In genomic region chr15:43912991-43913927, GRCh38 we compare ENCODE assay signal across 8 cellular contexts.
A peak's percentile ranks its signal among the peaks of the same experiment; 100 is the strongest.
DNase-seq lines count a peak whose midpoint lies in the region; ATAC-seq, FAIRE-seq and TF ChIP-seq lines count a peak whose summit lies in the region.

No MANE protein-coding gene starts in this region.

- 39 to 40% methylated on average over 4 of the region's 4 CpGs for WGBS in esophagus squamous epithelium, 2 donors

- H3K27me3 ChIP-seq in bronchial epithelial cell (ENCODE audit: control insufficient read depth, insufficient read depth, low read length) = no peaks in the 10 kb centered on the region
- H3K27me3 ChIP-seq in esophagus squamous epithelium = peaks cover 0 to 8% (median 0%) of the 10 kb centered on the region in 4 donors

- no peaks in the 10 kb centered on the region for H3K9me3 ChIP-seq in esophagus squamous epithelium

- no peak for TF ChIP-seq CTCF in bronchial epithelial cell (IDR thresholded peaks at IDR 0.05; ENCODE audit: insufficient read depth, low read length, severe bottlenecking)
- TF ChIP-seq CTCF in esophagus squamous epithelium (IDR thresholded peaks at IDR 0.05) = no peak

- ATAC-seq in HG03442 (IDR thresholded peaks at IDR 0.05; ENCODE audit: unreplicated experiment) (no peak), HG03196 (IDR thresholded peaks at IDR 0.05; ENCODE audit: unreplicated experiment) (no peak)

- H3K4me3 ChIP-seq in bronchial epithelial cell (ENCODE audit: low read depth, low read length) = no peak overlapping the region
- H3K4me3 ChIP-seq in esophagus squamous epithelium = no peak overlapping the region

- H3K4me1 ChIP-seq in esophagus squamous epithelium = no peaks in the 10 kb centered on the region

- intact Hi-C loops in esophagus squamous epithelium (cut with DNase I) = no loop called here

- FAIRE-seq in bronchial epithelial cell (lab: Jason Lieb, UNC) = peak; percentile 98

- H3K27ac ChIP-seq in esophagus squamous epithelium = no peak overlapping the region

- DNase-seq in A172 (ENCODE audit: low spot score) (peak; percentile 98), HPDE6-E6E7 (ENCODE audit: extremely low spot score) (peak; percentile 86), bronchial epithelial cell (ENCODE audit: low read depth) (peak; percentile 97), left kidney (ENCODE audit: low read depth, low spot score) (peak; percentile 92), esophagus squamous epithelium (lab: John Stamatoyannopoulos, UW) (no peak), germinal center (ENCODE audit: low spot score) (no peak)

- no peaks in the 10 kb centered on the region for H3K36me3 ChIP-seq in bronchial epithelial cell (ENCODE audit: control insufficient read depth, insufficient read depth, low read length)
- H3K36me3 ChIP-seq in esophagus squamous epithelium = no peaks in the 10 kb centered on the region

- TF ChIP-seq POLR2A in esophagus squamous epithelium (IDR thresholded peaks at IDR 0.05) = no peak

Comparison
In these comparisons a context has a peak if more than half of its experiments do, and no peak if none do; other contexts are left out.
1. DNase-seq: peak in A172 (single experiment), HPDE6-E6E7 (single experiment), bronchial epithelial cell (single experiment) and left kidney (single experiment); none in esophagus squamous epithelium (single experiment) and germinal center (single experiment).